Comparison of ENCODE assay signal across 8 cellular contexts in genomic region chr11:93542753-93543246, GRCh38. TPM values are rescaled to one million over a fixed set of nuclear protein-coding genes. Genes with fewer than 3 reads are reported as not detected.
DNase-seq lines count a peak whose midpoint lies in the region; ATAC-seq and TF ChIP-seq lines count a peak whose summit lies in the region.

No MANE protein-coding gene starts in this region.

- H3K9me3 ChIP-seq in DOHH2 (ENCODE audit: control insufficient read depth, insufficient read depth, low read length): no peaks in the 10 kb centered on the region

- intact Hi-C loops in left colon (cut with DNase I, micrococcal nuclease): loop anchor here in 1 of 2 donors (5.0 to 10.0 kb wide), 2 partner anchors 102 to 305 kb away; no protein-coding TSS in a partner anchor

- H3K27me3 ChIP-seq in DOHH2 (ENCODE audit: control insufficient read depth, low read length): peaks cover 32% of the 10 kb centered on the region

- H3K4me3 ChIP-seq in DOHH2 (ENCODE audit: low read length) (peak overlapping the region; percentile 73), astrocyte of the spinal cord (ENCODE audit: low read depth, low read length) (peak overlapping the region; percentile 67)

- H3K4me1 ChIP-seq in DOHH2 (ENCODE audit: control insufficient read depth, low read length): peaks cover 20% of the 10 kb centered on the region

- TF ChIP-seq CTCF in DOHH2 (IDR thresholded peaks at IDR 0.05; ENCODE audit: low read depth, low read length, poor library complexity, severe bottlenecking) (no peak), astrocyte of the spinal cord (IDR thresholded peaks at IDR 0.05; ENCODE audit: low read depth, low read length) (no peak)

- no peak for DNase-seq in astrocyte of the spinal cord (ENCODE audit: low read depth, low spot score)
- no peak for DNase-seq in left colon
- peak in 12 of 49 donors; percentile 26 to 60 (median 50) for DNase-seq in substantia nigra (lab: John Stamatoyannopoulos, UW)
- no peak for DNase-seq in AG20443 (ENCODE audit: low spot score)
- no peak for DNase-seq in inferior parietal cortex (ENCODE audit: extremely low spot score)

- in situ Hi-C loops in astrocyte of the spinal cord (cut with HindIII; ENCODE audit: low sequenced_read_pairs): no loop called here

- no peaks in the 10 kb centered on the region for H3K9me2 ChIP-seq in DOHH2 (replicated peaks; ENCODE audit: control insufficient read depth, low read length)

- H3K79me2 ChIP-seq in DOHH2 (ENCODE audit: control insufficient read depth, low read length): no peaks in the 10 kb centered on the region

- ATAC-seq in GM21367 (IDR thresholded peaks at IDR 0.05; ENCODE audit: unreplicated experiment) (peak; percentile 25), HG03571 (IDR thresholded peaks at IDR 0.05; ENCODE audit: unreplicated experiment) (peak; percentile 38), left colon (peak; percentile 57)

- H4K20me1 ChIP-seq in DOHH2 (ENCODE audit: control insufficient read depth, insufficient read depth, low read depth, low read length): no peaks in the 10 kb centered on the region

- H3K36me3 ChIP-seq in DOHH2 (ENCODE audit: control insufficient read depth, low read length): no peaks in the 10 kb centered on the region

- peak overlapping the region; percentile 71 for H3K4me2 ChIP-seq in DOHH2 (ENCODE audit: low read length)

- H3K27ac ChIP-seq in DOHH2 (ENCODE audit: low read depth, low read length): no peak overlapping the region
- H3K27ac ChIP-seq in substantia nigra (ENCODE audit: low read depth, low read length, poor library complexity, severe bottlenecking): peak overlapping the region; percentile 67

- no peaks in the 10 kb centered on the region for H3F3A ChIP-seq in DOHH2 (ENCODE audit: control insufficient read depth, insufficient read depth)

RNA-seq across cellular contexts. Expression of gene SMCO4, which starts 0.4 kb away (rescaled TPM):
- total RNA-seq in left colon: 10 to 100 TPM; 56.8 to 74.8 TPM
